In the genomic region with DNA sequence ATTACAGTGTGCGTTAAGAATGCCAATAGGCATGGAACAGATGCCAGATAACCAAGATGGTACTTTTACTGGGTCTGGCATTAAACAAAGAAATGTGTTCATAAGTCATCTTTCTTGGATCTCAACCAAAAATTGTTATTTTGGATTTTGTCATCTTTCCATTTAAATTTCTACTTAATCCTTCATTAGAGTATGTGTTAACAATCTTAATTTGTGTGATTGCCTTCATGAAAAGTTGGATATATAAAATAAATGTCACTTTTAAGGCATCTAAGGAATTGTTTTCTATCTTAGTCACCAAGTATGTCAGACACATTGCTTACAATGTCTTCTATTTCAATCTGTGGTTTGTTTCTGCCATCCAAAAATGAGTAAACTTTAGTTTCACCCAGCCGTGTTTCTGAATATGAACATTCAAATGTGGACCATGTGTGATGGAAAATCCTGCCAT, we compare ENCODE assay signal across 13 cellular contexts.
DNase-seq lines count a peak whose midpoint lies in the region; ATAC-seq, FAIRE-seq and TF ChIP-seq lines count a peak whose summit lies in the region.
"Had no signal": no experiment of that assay in that cellular context is flagged by ENCODE, and none has a peak within 500 bp of the region (broad histone marks: within the 10 kb centered on the region; RNA-seq: fewer than 3 reads in every experiment).

No MANE protein-coding gene starts in this region.

- peaks cover 27% of the 10 kb centered on the region for H3K9me3 Mint-ChIP-seq in mesothelial cell of epicardium

- no peak overlapping the region for H3K4me3 ChIP-seq in PC-3 (ENCODE audit: low read length)
- H3K4me3 ChIP-seq: dorsolateral prefrontal cortex, upper lobe of left lung had no signal

- H3K9ac ChIP-seq in PC-3 (ENCODE audit: low read length): peak overlapping the region; percentile 83; the same call in 1 of the 2 replicates

- intact Hi-C loops in PC-3 (cut with micrococcal nuclease): loop anchor here (2.0 to 10.0 kb wide), 3 partner anchors 70 to 400 kb away; partner anchors contain the start of gene DDX60L

- ATAC-seq in HG02798 (IDR thresholded peaks at IDR 0.05; ENCODE audit: poor library complexity, unreplicated experiment) (peak; percentile 40), PC-3 (no peak), foreskin keratinocyte (no peak)

- no peaks in the 10 kb centered on the region for H3K79me2 ChIP-seq in PC-3 (ENCODE audit: low read length)

- TF ChIP-seq POLR2A in GM12891 (IDR thresholded peaks at IDR 0.05; ENCODE audit: low read depth, low read length): no peak

- H3K27me3 Mint-ChIP-seq in mesothelial cell of epicardium (ENCODE audit: low read depth): no peaks in the 10 kb centered on the region

- no peaks in the 10 kb centered on the region for H4K20me1 ChIP-seq in PC-3 (ENCODE audit: low read length)

- no peak for TF ChIP-seq CTCF in PC-3 (conservative IDR thresholded peaks at IDR 0.05; ENCODE audit: low read depth, low read length)
- TF ChIP-seq CTCF in foreskin keratinocyte (conservative IDR thresholded peaks at IDR 0.05): no peak
- TF ChIP-seq CTCF in mesothelial cell of epicardium (IDR thresholded peaks at IDR 0.05; ENCODE audit: unreplicated experiment): no peak

- H3K36me3 ChIP-seq in PC-3 (ENCODE audit: low read depth, low read length): no peaks in the 10 kb centered on the region
- H3K36me3 ChIP-seq: upper lobe of left lung had no signal

- H3K9me3 ChIP-seq in PC-3 (ENCODE audit: low read length): no peaks in the 10 kb centered on the region
- H3K9me3 ChIP-seq: Caco-2, upper lobe of left lung had no signal

- DNase-seq in GM12891 (ENCODE audit: insufficient read length, low spot score) (no peak), PC-3 (peak; percentile 76), foreskin keratinocyte (peak in 1 of 2 donors; percentile 75), mesothelial cell of epicardium (ENCODE audit: low spot score in 2 of 2, unreplicated experiment in 2 of 2) (no peak), NCI-H82 treated with DMSO at 0.1 percent for 48 hours (lab: John Stamatoyannopoulos, UW; ENCODE audit: unreplicated experiment) (no peak), NCI-H187 treated with DMSO at 0.1 percent for 48 hours (lab: John Stamatoyannopoulos, UW) (no peak), GM19239 (ENCODE audit: insufficient read length, low spot score) (no peak)
- DNase-seq: Caco-2, dorsolateral prefrontal cortex, MV-4-11, upper lobe of left lung had no signal

- BruUV-seq in PC-3 (replicated peaks; lab: Mats Ljungman, UMichigan): no TSS peak

- H3K4me2 ChIP-seq in PC-3 (ENCODE audit: low read length): peak overlapping the region; percentile 49

- CTCF ChIA-PET in PC-3 (lab: Charles Lee): no interaction called here

- FAIRE-seq in GM12891 (lab: Jason Lieb, UNC): peak; percentile 26
- no peak for FAIRE-seq in GM19239 (lab: Jason Lieb, UNC)
- FAIRE-seq: GM18507 had no signal

- H3K27ac ChIP-seq in PC-3 (ENCODE audit: low read length) (peak overlapping the region; percentile 100), foreskin keratinocyte (peak overlapping the region; percentile 99)
- H3K27ac ChIP-seq: dorsolateral prefrontal cortex, upper lobe of left lung had no signal

- peaks cover 5% of the 10 kb centered on the region for H3K36me3 Mint-ChIP-seq in mesothelial cell of epicardium

- H3K9me2 ChIP-seq in PC-3 (replicated peaks; ENCODE audit: low read length): no peaks in the 10 kb centered on the region

- H3K4me1 ChIP-seq in PC-3 (ENCODE audit: insufficient read depth, low read length) (peaks cover 60% of the 10 kb centered on the region), foreskin keratinocyte (peaks cover 44% of the 10 kb centered on the region)
- H3K4me1 ChIP-seq: Caco-2 had no signal

- no peak overlapping the region for H3K27ac Mint-ChIP-seq in mesothelial cell of epicardium

- H3F3A ChIP-seq in PC-3 (ENCODE audit: low read length, unreplicated experiment): peaks cover 12% of the 10 kb centered on the region

- peaks cover 38% of the 10 kb centered on the region for H3K4me1 Mint-ChIP-seq in mesothelial cell of epicardium

- POLR2A ChIA-PET in PC-3 (lab: Charles Lee; ENCODE audit: unreplicated experiment): no interaction called here

- H3K4me3 Mint-ChIP-seq in mesothelial cell of epicardium: no peak overlapping the region

- H3K27me3 ChIP-seq in PC-3 (ENCODE audit: low read length): no peaks in the 10 kb centered on the region
- no peaks in the 10 kb centered on the region for H3K27me3 ChIP-seq in foreskin keratinocyte
- H3K27me3 ChIP-seq: upper lobe of left lung had no signal

- H2AFZ ChIP-seq in PC-3 (ENCODE audit: low read length): no peak overlapping the region

TF ChIP-seq in GM12891, 5 proteins besides CTCF, POLR2A, EP300 and RAD21:
- TF ChIP-seq TAF1 (IDR thresholded peaks at IDR 0.05; ENCODE audit: low read depth, low read length) (no peak), PAX5 (IDR thresholded peaks at IDR 0.05; ENCODE audit: insufficient read depth, low read length, severe bottlenecking) (no peak), POLR2AphosphoS5 (IDR thresholded peaks at IDR 0.05; ENCODE audit: low read depth, low read length) (no peak), SPI1 (IDR thresholded peaks at IDR 0.05; ENCODE audit: low read depth, low read length) (no peak), POU2F2 (IDR thresholded peaks at IDR 0.05; ENCODE audit: low read depth, low read length) (no peak)
